10 cellular contexts compared by ENCODE assay signal in the genomic region with DNA sequence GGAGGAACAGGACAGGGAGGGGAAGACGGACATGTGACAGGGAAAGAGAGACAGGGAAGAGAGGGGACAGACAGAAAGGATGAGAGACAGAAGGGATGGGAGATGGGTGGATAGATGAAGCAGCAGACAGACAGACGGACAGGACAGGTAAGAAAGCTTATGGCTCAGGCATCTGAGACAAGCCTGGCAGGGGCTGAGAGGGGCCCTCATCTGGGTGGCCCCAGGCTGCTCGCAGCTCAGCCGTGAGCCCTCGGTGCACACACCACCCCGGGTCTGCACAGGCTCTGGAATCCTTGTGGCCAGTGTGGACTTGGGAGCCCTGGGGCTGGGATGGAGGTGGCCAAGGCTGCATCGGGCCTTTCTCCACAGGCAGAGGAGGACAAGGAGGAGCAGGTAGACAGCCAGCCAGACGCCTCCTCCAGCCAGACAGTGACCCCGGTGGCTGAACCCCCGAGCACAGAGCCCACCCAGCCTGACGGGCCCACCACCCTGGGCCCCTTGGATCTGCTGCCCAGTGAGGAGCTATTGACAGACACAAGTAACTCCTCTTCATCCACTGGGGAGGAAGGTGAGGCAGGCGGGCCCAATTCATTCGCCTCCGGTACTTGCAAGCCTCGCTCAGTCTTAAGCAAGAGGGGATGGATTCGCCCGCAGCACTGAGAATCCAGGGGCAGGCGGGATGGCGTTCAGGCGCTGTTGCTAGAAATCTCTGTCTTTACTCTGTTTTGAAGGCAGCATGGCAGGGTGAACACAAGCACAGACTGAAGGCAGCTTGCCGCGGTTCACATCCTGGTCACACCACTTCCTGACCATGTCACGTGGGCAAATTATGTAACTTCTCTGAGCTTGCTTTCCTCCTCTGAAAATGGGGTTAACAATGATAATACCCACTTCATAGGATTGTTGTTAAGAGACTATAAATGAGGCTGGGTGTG. TPM values are rescaled to one million over a fixed set of nuclear protein-coding genes. Genes with fewer than 3 reads are reported as not detected.
DNase-seq lines count a peak whose midpoint lies in the region; ATAC-seq, FAIRE-seq and TF ChIP-seq lines count a peak whose summit lies in the region.
"Had no signal": no experiment of that assay in that cellular context is flagged by ENCODE, and none has a peak within 500 bp of the region (broad histone marks: within the 10 kb centered on the region; RNA-seq: fewer than 3 reads in every experiment).

No MANE protein-coding gene starts in this region.

- TF ChIP-seq POLR2A in transverse colon (IDR thresholded peaks at IDR 0.05): no peak

- DNase-seq in right cardiac atrium (peak in 2 of 3 donors; percentile 58 to 66), left ventricle myocardium superior (no peak), endothelial cell (ENCODE audit: low spot score) (no peak), transverse colon (peak; percentile 50), NCI-H345 (lab: John Stamatoyannopoulos, UW) (no peak), frontal cortex (ENCODE audit: low spot score in 2 of 2) (no peak)
- DNase-seq in activated CD4-positive, alpha-beta memory T cell treated with anti-CD3 and anti-CD28 coated beads for 36 hours: peak; percentile 64
- DNase-seq: heart left ventricle, NCI-H526 had no signal

- intact Hi-C loops in right cardiac atrium (cut with DNase I) (loop anchor here (1.0 to 5.0 kb wide), 3 partner anchors 41 to 42 kb away; no protein-coding TSS in a partner anchor), left ventricle myocardium superior (cut with micrococcal nuclease) (loop anchor here (5.0 kb wide), 1 partner anchor 42 kb away; no protein-coding TSS in a partner anchor), transverse colon (cut with DNase I; ENCODE audit: low total_unique reads) (loop anchor here (2.0 kb wide), 1 partner anchor 41 kb away; no protein-coding TSS in a partner anchor)
- intact Hi-C loops in activated CD4-positive, alpha-beta memory T cell treated with anti-CD3 and anti-CD28 coated beads for 36 hours (cut with micrococcal nuclease): loop anchor here (1.0 kb wide), 1 partner anchor 41 kb away; no protein-coding TSS in a partner anchor

- peaks cover 59% of the 10 kb centered on the region for H3K4me1 Mint-ChIP-seq in activated CD4-positive, alpha-beta memory T cell treated with anti-CD3 and anti-CD28 coated beads for 36 hours (ENCODE audit: low read depth)
- H3K4me1 Mint-ChIP-seq in endothelial cell (ENCODE audit: unreplicated experiment): peaks cover 14% of the 10 kb centered on the region

- H3K9me3 Mint-ChIP-seq in activated CD4-positive, alpha-beta memory T cell treated with anti-CD3 and anti-CD28 coated beads for 36 hours: no peaks in the 10 kb centered on the region
- no peaks in the 10 kb centered on the region for H3K9me3 Mint-ChIP-seq in endothelial cell (ENCODE audit: unreplicated experiment)

- no peak for TF ChIP-seq CTCF in endothelial cell (IDR thresholded peaks at IDR 0.05; ENCODE audit: unreplicated experiment)
- no peak for TF ChIP-seq CTCF in transverse colon (IDR thresholded peaks at IDR 0.05)

- H3K4me1 ChIP-seq in right cardiac atrium (ENCODE audit: control insufficient read depth, insufficient read depth, low read length): no peaks in the 10 kb centered on the region
- peaks cover 4 to 22% (median 9%) of the 10 kb centered on the region in 4 donors for H3K4me1 ChIP-seq in transverse colon

- ATAC-seq in right cardiac atrium (no peak), left ventricle myocardium superior (no peak), GM18873 (IDR thresholded peaks at IDR 0.05; ENCODE audit: low FRiP score, unreplicated experiment) (no peak)

- H3K27ac Mint-ChIP-seq in activated CD4-positive, alpha-beta memory T cell treated with anti-CD3 and anti-CD28 coated beads for 36 hours: peak overlapping the region; percentile 87
- H3K27ac Mint-ChIP-seq in endothelial cell (ENCODE audit: unreplicated experiment): peak overlapping the region; percentile 52

- CTCF ChIA-PET in activated CD4-positive, alpha-beta memory T cell treated with anti-CD3 and anti-CD28 coated beads for 36 hours (lab: Charles Lee): interaction anchor here (0.8 to 10.9 kb wide), 10 partner anchors 11 to 140 kb away, joined by 3 to 175 read pairs (median 3); a partner anchor contains a TSS

- no peak for FAIRE-seq in frontal cortex (lab: Jason Lieb, UNC)

- H3K27me3 ChIP-seq in right cardiac atrium (ENCODE audit: control insufficient read depth, insufficient read depth) (no peaks in the 10 kb centered on the region), transverse colon (no peaks in the 10 kb centered on the region)
- H3K27me3 ChIP-seq: heart left ventricle had no signal

- WGBS in right cardiac atrium: 81% methylated on average over 23 of the region's 23 CpGs
- 91 to 100% methylated on average over 2 to 22 of the region's 23 CpGs for WGBS in transverse colon (ENCODE audit: low coverage in 1 of 2), 2 donors

- no peak for TF ChIP-seq EP300 in transverse colon (IDR thresholded peaks at IDR 0.05; ENCODE audit: low read depth)

- H3K27ac ChIP-seq in right cardiac atrium (ENCODE audit: low read length) (no peak overlapping the region), transverse colon (peak overlapping the region in 3 of 4 donors; percentile 13 to 61 (median 17))

- no peaks in the 10 kb centered on the region for H3K27me3 Mint-ChIP-seq in activated CD4-positive, alpha-beta memory T cell treated with anti-CD3 and anti-CD28 coated beads for 36 hours
- H3K27me3 Mint-ChIP-seq in endothelial cell (ENCODE audit: unreplicated experiment): peaks cover 16% of the 10 kb centered on the region

- in situ Hi-C loops in transverse colon (cut with MboI; ENCODE audit: low pct_ligation_motif_present in 1 of 4, low pct_unique_long_range_greater_than_20kb in 1 of 4, low sequenced_read_pairs in 3 of 4): loop anchor here in 1 of 4 donors (10.0 kb wide), 1 partner anchor 49 kb away; a partner anchor contains a TSS

- H3K36me3 ChIP-seq in transverse colon: peaks cover 0 to under 1% (median 0%) of the 10 kb centered on the region in 4 donors

- H3K9me3 ChIP-seq in right cardiac atrium (ENCODE audit: control insufficient read depth, low read length) (no peaks in the 10 kb centered on the region), transverse colon (no peaks in the 10 kb centered on the region)
- H3K9me3 ChIP-seq: heart left ventricle had no signal

- H3K36me3 Mint-ChIP-seq in activated CD4-positive, alpha-beta memory T cell treated with anti-CD3 and anti-CD28 coated beads for 36 hours: peaks cover 72% of the 10 kb centered on the region
- peaks cover 56% of the 10 kb centered on the region for H3K36me3 Mint-ChIP-seq in endothelial cell (ENCODE audit: low read depth, unreplicated experiment)

- peak overlapping the region; percentile 7 for H3K4me3 Mint-ChIP-seq in activated CD4-positive, alpha-beta memory T cell treated with anti-CD3 and anti-CD28 coated beads for 36 hours
- peak overlapping the region; percentile 76 for H3K4me3 Mint-ChIP-seq in endothelial cell (ENCODE audit: unreplicated experiment)

- POLR2A ChIA-PET in activated CD4-positive, alpha-beta memory T cell treated with anti-CD3 and anti-CD28 coated beads for 36 hours (lab: Charles Lee): interaction anchor here (1.5 to 7.5 kb wide), 4 partner anchors 13 to 41 kb away, joined by 4 to 51 read pairs (median 9); a partner anchor contains a TSS

- H3K4me3 ChIP-seq in right cardiac atrium (ENCODE audit: low read length): no peak overlapping the region
- H3K4me3 ChIP-seq in transverse colon: no peak overlapping the region
- H3K4me3 ChIP-seq: heart left ventricle had no signal

RNA-seq across cellular contexts. Expression of a gene that starts 14.0 kb away (rescaled TPM):
- total RNA-seq in right cardiac atrium (10 to 100 TPM; 27.9 to 37.4 (median 32.7) TPM), left ventricle myocardium superior (30.6 TPM), endothelial cell (ENCODE audit: unreplicated experiment) (156 TPM), transverse colon (10 to 100 TPM; 14.2 to 32.1 (median 21.6) TPM), frontal cortex (29.3 TPM)
- polyA plus RNA-seq in right cardiac atrium: 32.0 TPM
- 100 to 1,000 TPM; 204 to 223 TPM for total RNA-seq in activated CD4-positive, alpha-beta memory T cell treated with anti-CD3 and anti-CD28 coated beads for 36 hours

RNA-seq across cellular contexts. Expression of a gene that starts 16.2 kb away (rescaled TPM):
- total RNA-seq in right cardiac atrium: 100 to 1,000 TPM in 1 of 4 donors, 10 to 100 TPM in 3; 74.3 to 134 (median 87.1) TPM
- polyA plus RNA-seq in right cardiac atrium: 89.1 TPM
- 45.7 TPM for total RNA-seq in left ventricle myocardium superior
- 1 to 10 TPM; 1.1 to 1.6 TPM for total RNA-seq in activated CD4-positive, alpha-beta memory T cell treated with anti-CD3 and anti-CD28 coated beads for 36 hours
- 0.62 TPM for total RNA-seq in endothelial cell (ENCODE audit: unreplicated experiment)
- 10 to 100 TPM in 1 of 4 donors, 1 to 10 TPM in 2, under 1 TPM in 1; 0.60 to 14.2 (median 3.2) TPM for total RNA-seq in transverse colon
- 0.82 TPM for total RNA-seq in frontal cortex

RNA-seq across cellular contexts. Expression of a gene that starts 27.4 kb away (rescaled TPM):
- 1 to 10 TPM; 3.9 to 7.0 (median 5.0) TPM for total RNA-seq in right cardiac atrium
- 1.5 TPM for polyA plus RNA-seq in right cardiac atrium
- total RNA-seq in left ventricle myocardium superior: 9.8 TPM
- total RNA-seq in activated CD4-positive, alpha-beta memory T cell treated with anti-CD3 and anti-CD28 coated beads for 36 hours: under 1 TPM in 1 of 2 experiments, not detected in 1; 0.21 TPM
- total RNA-seq in endothelial cell (ENCODE audit: unreplicated experiment): 1.3 TPM
- total RNA-seq in transverse colon: under 1 TPM in 2 of 4 donors, not detected in 2; 0.32 to 0.68 TPM
- not detected for total RNA-seq in frontal cortex

RNA-seq across cellular contexts. Expression of a gene that starts 50.1 kb away (rescaled TPM):
- total RNA-seq in right cardiac atrium: 1 to 10 TPM; 3.3 to 5.1 (median 4.3) TPM
- 1.1 TPM for polyA plus RNA-seq in right cardiac atrium
- total RNA-seq in left ventricle myocardium superior: 3.4 TPM
- total RNA-seq in activated CD4-positive, alpha-beta memory T cell treated with anti-CD3 and anti-CD28 coated beads for 36 hours: 1 to 10 TPM; 6.4 to 6.9 TPM
- 68.6 TPM for total RNA-seq in endothelial cell (ENCODE audit: unreplicated experiment)
- total RNA-seq in transverse colon: 1 to 10 TPM; 3.4 to 8.4 (median 6.5) TPM
- 13.9 TPM for total RNA-seq in frontal cortex

Comparison
In these comparisons a context has a peak if more than half of its experiments do, and no peak if none do; other contexts are left out.
1. DNase-seq: peak in right cardiac atrium (2 of 3), activated CD4-positive, alpha-beta memory T cell treated with anti-CD3 and anti-CD28 coated beads for 36 hours (single experiment) and transverse colon (single experiment); none in left ventricle myocardium superior (single experiment), endothelial cell (single experiment), NCI-H345 (single experiment) and frontal cortex (0 of 2).